In genomic region chr12:104064842-104065441, GRCh38 we compare ENCODE assay signal across 8 cellular contexts. TPM values are rescaled to one million over a fixed set of nuclear protein-coding genes. Genes with fewer than 3 reads are reported as not detected.
DNase-seq lines count a peak whose midpoint lies in the region; ATAC-seq, FAIRE-seq and TF ChIP-seq lines count a peak whose summit lies in the region.

No MANE protein-coding gene starts in this region.

- H3K27ac ChIP-seq in KOPT-K1 (ENCODE audit: low read depth, low read length, poor library complexity, severe bottlenecking): peak overlapping the region; percentile 70
- H3K27ac ChIP-seq in brain microvascular endothelial cell: no peak overlapping the region
- peak overlapping the region in 1 of 2 donors; percentile 90 for H3K27ac ChIP-seq in kidney (ENCODE audit: low read depth in 2 of 2, low read length in 2 of 2)
- peak overlapping the region; percentile 85 for H3K27ac ChIP-seq in substantia nigra (ENCODE audit: low read depth, low read length, poor library complexity, severe bottlenecking)

- intact Hi-C loops in kidney (cut with DNase I): no loop called here

- peaks cover 6 to 11% of the 10 kb centered on the region in 2 donors for H3K4me1 ChIP-seq in kidney (ENCODE audit: control insufficient read depth in 1 of 2, insufficient read depth in 1 of 2, low read depth in 1 of 2, low read length in 2 of 2)

- H3K36me3 ChIP-seq in KOPT-K1 (ENCODE audit: insufficient read depth, low read length): peaks cover 23% of the 10 kb centered on the region
- peaks cover 5% of the 10 kb centered on the region for H3K36me3 ChIP-seq in brain microvascular endothelial cell (replicated peaks)
- H3K36me3 ChIP-seq in kidney (ENCODE audit: control insufficient read depth in 1 of 2, insufficient read depth in 2 of 2, low read length in 2 of 2): peaks cover 3 to 4% of the 10 kb centered on the region in 2 donors

- DNase-seq in AG09309 (ENCODE audit: low read depth): no peak
- DNase-seq in brain microvascular endothelial cell: no peak
- DNase-seq in kidney: peak; percentile 76
- peak in 14 of 49 donors; percentile 5 to 64 (median 14) for DNase-seq in substantia nigra (lab: John Stamatoyannopoulos, UW)
- no peak for DNase-seq in SK-N-DZ (ENCODE audit: low spot score)
- no peak for DNase-seq in NCI-H2196 treated with DMSO at 0.1 percent for 48 hours (lab: John Stamatoyannopoulos, UW; ENCODE audit: unreplicated experiment)

- in situ Hi-C loops in brain microvascular endothelial cell (cut with HindIII; ENCODE audit: low pct_ligation_motif_present, low sequenced_read_pairs): no loop called here

- H3K9ac ChIP-seq in kidney (ENCODE audit: low read length in 2 of 2): peak overlapping the region; percentile 72 to 96

- H3K27me3 ChIP-seq in brain microvascular endothelial cell (replicated peaks): no peaks in the 10 kb centered on the region

- FAIRE-seq in kidney (lab: Jason Lieb, UNC): no peak

- peak; percentile 12 for ATAC-seq in GM18907 (IDR thresholded peaks at IDR 0.05; ENCODE audit: unreplicated experiment)

- TF ChIP-seq CTCF in AG09309 (IDR thresholded peaks at IDR 0.05; ENCODE audit: control insufficient read depth, insufficient read depth, low read depth, low read length, missing control alignments): no peak
- no peak for TF ChIP-seq CTCF in brain microvascular endothelial cell (IDR thresholded peaks at IDR 0.05; ENCODE audit: low read depth, low read length, missing control alignments)
- no peak for TF ChIP-seq CTCF in kidney (IDR thresholded peaks at IDR 0.05; ENCODE audit: borderline replicate concordance, extremely low read depth, insufficient read depth)

- H3K4me3 ChIP-seq in AG09309 (ENCODE audit: control insufficient read depth, low read depth, low read length): peak overlapping the region; percentile 65
- peak overlapping the region; percentile 89 for H3K4me3 ChIP-seq in brain microvascular endothelial cell (ENCODE audit: low read depth, low read length)
- H3K4me3 ChIP-seq in kidney (ENCODE audit: low read length in 2 of 2): peak overlapping the region; percentile 95 to 98

- no peaks in the 10 kb centered on the region for H3K9me3 ChIP-seq in KOPT-K1 (ENCODE audit: insufficient read depth, low read length, poor library complexity, severe bottlenecking)
- no peaks in the 10 kb centered on the region for H3K9me3 ChIP-seq in kidney (ENCODE audit: control insufficient read depth in 1 of 2, low read length in 2 of 2)

RNA-seq across cellular contexts. Expression of gene HCFC2, which starts 0.6 kb away (rescaled TPM):
- 18.1 TPM for total RNA-seq in kidney
- 6.0 TPM for polyA plus RNA-seq in kidney (ENCODE audit: insufficient read depth, low read depth, low replicate concordance)
- 5.0 and 8.5 TPM in 2 replicates for polyA plus RNA-seq in SK-N-DZ (2014; cell fraction: cytosol; rRNA removed)
- polyA plus RNA-seq in SK-N-DZ (2014; cell fraction: nucleus; rRNA removed): 20.4 and 22.7 TPM in 2 replicates

RNA-seq across cellular contexts. Expression of gene GLT8D2, which starts 15.0 kb away (rescaled TPM):
- total RNA-seq in kidney: 7.7 TPM
- 7.0 TPM for polyA plus RNA-seq in kidney (ENCODE audit: insufficient read depth, low read depth, low replicate concordance)
- 1.2 TPM in 1 of 2 replicates, not detected in the other for polyA plus RNA-seq in SK-N-DZ (2014; cell fraction: cytosol; rRNA removed)
- polyA plus RNA-seq in SK-N-DZ (2014; cell fraction: nucleus; rRNA removed): 1.3 and 2.3 TPM in 2 replicates
